ENCODE assay signal across 19 cellular contexts in genomic region chr1:66323958-66324357, GRCh38.
A peak's percentile ranks its signal among the peaks of the same experiment; 100 is the strongest.
DNase-seq lines count a peak whose midpoint lies in the region; ATAC-seq lines count a peak whose summit lies in the region.
"Had no signal": no experiment of that assay in that cellular context is flagged by ENCODE, and none has a peak within 500 bp of the region (broad histone marks: within the 10 kb centered on the region; RNA-seq: fewer than 3 reads in every experiment).

No MANE protein-coding gene starts in this region.

- CTCF ChIA-PET in activated naive CD4-positive, alpha-beta T cell treated with anti-CD3 and anti-CD28 coated beads for 36 hours (lab: Charles Lee), result interaction anchor here (0.9 kb wide), 1 partner anchor 22 kb away, joined by 3 read pairs; no protein-coding TSS in a partner anchor

- H3K36me3 Mint-ChIP-seq in activated naive CD4-positive, alpha-beta T cell treated with anti-CD3 and anti-CD28 coated beads, Interleukin-2, amount 50 U/mL, for 24 hours, result no peaks in the 10 kb centered on the region
- H3K36me3 Mint-ChIP-seq in activated naive CD4-positive, alpha-beta T cell treated with anti-CD3 and anti-CD28 coated beads for 36 hours (ENCODE audit: low read depth), result no peaks in the 10 kb centered on the region
- H3K36me3 Mint-ChIP-seq in immature natural killer cell, result no peaks in the 10 kb centered on the region

- H3K27ac Mint-ChIP-seq in activated naive CD4-positive, alpha-beta T cell treated with anti-CD3 and anti-CD28 coated beads, Interleukin-2, amount 50 U/mL, for 24 hours, result peak overlapping the region; percentile 5
- no peak overlapping the region for H3K27ac Mint-ChIP-seq in activated naive CD4-positive, alpha-beta T cell treated with anti-CD3 and anti-CD28 coated beads for 36 hours
- H3K27ac Mint-ChIP-seq in stimulated activated naive CD8-positive, alpha-beta T cell treated with anti-CD3 and anti-CD28 coated beads, Interleukin-15, amount 100 ng/mL, for 72 hours, result no peak overlapping the region
- H3K27ac Mint-ChIP-seq in immature natural killer cell, result peak overlapping the region in 1 of 6 donors; percentile 13
- H3K27ac Mint-ChIP-seq: nephron had no signal

- no peak overlapping the region for H3K4me3 Mint-ChIP-seq in activated naive CD4-positive, alpha-beta T cell treated with anti-CD3 and anti-CD28 coated beads, Interleukin-2, amount 50 U/mL, for 24 hours
- H3K4me3 Mint-ChIP-seq in activated naive CD4-positive, alpha-beta T cell treated with anti-CD3 and anti-CD28 coated beads for 36 hours, result no peak overlapping the region
- H3K4me3 Mint-ChIP-seq in stimulated activated naive CD8-positive, alpha-beta T cell treated with anti-CD3 and anti-CD28 coated beads, Interleukin-15, amount 100 ng/mL, for 72 hours, result peak overlapping the region; percentile 6 to 55
- no peak overlapping the region for H3K4me3 Mint-ChIP-seq in immature natural killer cell
- H3K4me3 Mint-ChIP-seq: nephron had no signal

- no peak for DNase-seq in activated naive CD4-positive, alpha-beta T cell treated with anti-CD3 and anti-CD28 coated beads for 36 hours
- peak; percentile 75 for DNase-seq in RPMI7951 (ENCODE audit: low read depth)
- peak; percentile 19 for DNase-seq in fibroblast of peridontal ligament (ENCODE audit: extremely low read depth)
- no peak for DNase-seq in stimulated activated naive CD8-positive, alpha-beta T cell treated with anti-CD3 and anti-CD28 coated beads, Interleukin-15, amount 100 ng/mL, for 72 hours
- no peak for DNase-seq in GM19240 (ENCODE audit: insufficient read length, low spot score)
- no peak for DNase-seq in immature natural killer cell
- DNase-seq: activated CD4-positive, alpha-beta T cell treated with anti-CD3 and anti-CD28 coated beads for 48 hours; amygdala; DMS53; islet precursor cell; NCI-H1092 treated with DMSO at 0.1 percent for 48 hours; NCI-H2029; NCI-H526 treated with DMSO at 0.1 percent for 48 hours; right lobe of liver; trophoblast cell had no signal

- H3K27me3 Mint-ChIP-seq in activated naive CD4-positive, alpha-beta T cell treated with anti-CD3 and anti-CD28 coated beads, Interleukin-2, amount 50 U/mL, for 24 hours, result no peaks in the 10 kb centered on the region
- H3K27me3 Mint-ChIP-seq in activated naive CD4-positive, alpha-beta T cell treated with anti-CD3 and anti-CD28 coated beads for 36 hours (ENCODE audit: low read depth), result no peaks in the 10 kb centered on the region
- no peaks in the 10 kb centered on the region for H3K27me3 Mint-ChIP-seq in stimulated activated naive CD8-positive, alpha-beta T cell treated with anti-CD3 and anti-CD28 coated beads, Interleukin-15, amount 100 ng/mL, for 72 hours
- H3K27me3 Mint-ChIP-seq in immature natural killer cell (ENCODE audit: low read depth in 3 of 3), result peaks cover 0 to 1% (median 0%) of the 10 kb centered on the region in 3 donors

- peaks cover 34% of the 10 kb centered on the region for H3K4me1 Mint-ChIP-seq in activated naive CD4-positive, alpha-beta T cell treated with anti-CD3 and anti-CD28 coated beads, Interleukin-2, amount 50 U/mL, for 24 hours
- H3K4me1 Mint-ChIP-seq in activated naive CD4-positive, alpha-beta T cell treated with anti-CD3 and anti-CD28 coated beads for 36 hours (ENCODE audit: low read depth), result peaks cover 38% of the 10 kb centered on the region
- H3K4me1 Mint-ChIP-seq in stimulated activated naive CD8-positive, alpha-beta T cell treated with anti-CD3 and anti-CD28 coated beads, Interleukin-15, amount 100 ng/mL, for 72 hours, result peaks cover 50% of the 10 kb centered on the region
- peaks cover 0 to 8% of the 10 kb centered on the region in 2 donors for H3K4me1 Mint-ChIP-seq in immature natural killer cell
- H3K4me1 Mint-ChIP-seq: nephron had no signal

- ATAC-seq in stimulated activated naive CD8-positive, alpha-beta T cell treated with anti-CD3 and anti-CD28 coated beads, Interleukin-15, amount 100 ng/mL, for 72 hours, result peak; percentile 50
- ATAC-seq in GM18517 (IDR thresholded peaks at IDR 0.05; ENCODE audit: unreplicated experiment), result no peak
- ATAC-seq: A549, right lobe of liver had no signal

- H3K9me3 Mint-ChIP-seq in activated naive CD4-positive, alpha-beta T cell treated with anti-CD3 and anti-CD28 coated beads, Interleukin-2, amount 50 U/mL, for 24 hours, result no peaks in the 10 kb centered on the region
- peaks cover 2% of the 10 kb centered on the region for H3K9me3 Mint-ChIP-seq in activated naive CD4-positive, alpha-beta T cell treated with anti-CD3 and anti-CD28 coated beads for 36 hours
- H3K9me3 Mint-ChIP-seq in stimulated activated naive CD8-positive, alpha-beta T cell treated with anti-CD3 and anti-CD28 coated beads, Interleukin-15, amount 100 ng/mL, for 72 hours, result peaks cover 0 to 9% of the 10 kb centered on the region in 2 donors
- peaks cover 0 to 2% (median 0%) of the 10 kb centered on the region in 6 donors for H3K9me3 Mint-ChIP-seq in immature natural killer cell

- intact Hi-C loops in activated naive CD4-positive, alpha-beta T cell treated with anti-CD3 and anti-CD28 coated beads for 36 hours (cut with micrococcal nuclease), result no loop called here

Comparison
In these comparisons a context has a peak if more than half of its experiments do, and no peak if none do; other contexts are left out.
1. H3K4me3 Mint-ChIP-seq: peak in stimulated activated naive CD8-positive, alpha-beta T cell treated with anti-CD3 and anti-CD28 coated beads, Interleukin-15, amount 100 ng/mL, for 72 hours (2 of 2); none in activated naive CD4-positive, alpha-beta T cell treated with anti-CD3 and anti-CD28 coated beads, Interleukin-2, amount 50 U/mL, for 24 hours (single experiment), activated naive CD4-positive, alpha-beta T cell treated with anti-CD3 and anti-CD28 coated beads for 36 hours (single experiment) and immature natural killer cell (0 of 5).
2. DNase-seq: peak in RPMI7951 (single experiment) and fibroblast of peridontal ligament (single experiment); none in activated naive CD4-positive, alpha-beta T cell treated with anti-CD3 and anti-CD28 coated beads for 36 hours (single experiment), stimulated activated naive CD8-positive, alpha-beta T cell treated with anti-CD3 and anti-CD28 coated beads, Interleukin-15, amount 100 ng/mL, for 72 hours (0 of 2), GM19240 (single experiment) and immature natural killer cell (0 of 3).